In the genomic region with DNA sequence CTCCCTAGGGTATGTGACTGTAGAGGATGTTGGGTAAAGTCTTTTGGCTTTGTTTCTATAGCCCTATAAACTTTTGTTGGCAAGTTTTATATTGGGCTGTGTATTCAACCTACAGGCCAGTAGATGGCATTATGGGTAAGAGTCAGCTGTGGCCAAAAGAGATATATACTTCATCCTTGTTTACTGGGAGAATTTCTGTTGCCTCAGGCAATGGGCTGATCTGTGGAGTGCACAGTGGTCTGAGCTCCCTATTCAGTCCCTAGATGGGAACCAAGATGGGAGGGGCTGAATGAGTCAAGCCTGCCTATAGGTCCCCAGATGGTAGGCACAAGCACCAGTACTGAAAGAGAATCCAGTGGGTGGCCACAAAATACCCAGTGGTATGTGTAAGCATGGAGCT, we compare ENCODE assay signal across 11 cellular contexts.
DNase-seq lines count a peak whose midpoint lies in the region; ATAC-seq, FAIRE-seq and TF ChIP-seq lines count a peak whose summit lies in the region.
"Had no signal": no experiment of that assay in that cellular context is flagged by ENCODE, and none has a peak within 500 bp of the region (broad histone marks: within the 10 kb centered on the region; RNA-seq: fewer than 3 reads in every experiment).

No MANE protein-coding gene starts in this region.

- TF ChIP-seq POLR2A in H54 (IDR thresholded peaks at IDR 0.05; ENCODE audit: low read depth, low read length) = no peak

- no peaks in the 10 kb centered on the region for H3K4me1 Mint-ChIP-seq in neural crest cell
- H3K4me1 Mint-ChIP-seq: activated CD8-positive, alpha-beta memory T cell treated with anti-CD3 and anti-CD28 coated beads, Interleukin-2, amount 10 ng/mL, durations not matched to agents 7 days and 5 days had no signal

- peaks cover 17% of the 10 kb centered on the region for H3K9me3 Mint-ChIP-seq in neural crest cell

- H3K79me2 ChIP-seq in mammary epithelial cell (ENCODE audit: insufficient read depth, low read length) = no peaks in the 10 kb centered on the region

- dilution Hi-C loops in mammary epithelial cell (cut with HindIII; ENCODE audit: low sequenced_read_pairs) = no loop called here

- TF ChIP-seq CTCF in mammary epithelial cell (conservative IDR thresholded peaks at IDR 0.05 in 1 of 2, IDR thresholded peaks at IDR 0.05 in 1 of 2; ENCODE audit: extremely low read depth in 1 of 2, insufficient read depth in 1 of 2, low read depth in 1 of 2, low read length in 2 of 2) (peak in 1 of 2 donors; percentile 42), neural crest cell (conservative IDR thresholded peaks at IDR 0.05) (peak; percentile 49), upper lobe of right lung (IDR thresholded peaks at IDR 0.05) (no peak)

- H3K4me2 ChIP-seq in mammary epithelial cell (ENCODE audit: insufficient read depth, low read depth, low read length) = no peak overlapping the region

- H3K9me3 ChIP-seq in mammary epithelial cell (replicated peaks; ENCODE audit: insufficient read depth, low read length) (no peaks in the 10 kb centered on the region), upper lobe of right lung (no peaks in the 10 kb centered on the region)
- H3K9me3 ChIP-seq: vagina had no signal

- H4K20me1 ChIP-seq in mammary epithelial cell (ENCODE audit: insufficient read depth, low read length) = no peaks in the 10 kb centered on the region

- H3K4me3 Mint-ChIP-seq in neural crest cell = no peak overlapping the region
- H3K4me3 Mint-ChIP-seq: activated CD8-positive, alpha-beta memory T cell treated with anti-CD3 and anti-CD28 coated beads, Interleukin-2, amount 10 ng/mL, durations not matched to agents 7 days and 5 days had no signal

- intact Hi-C loops in mammary epithelial cell (cut with micrococcal nuclease) (no loop called here), upper lobe of right lung (cut with DNase I) (no loop called here)

- no peak overlapping the region for H3K9ac ChIP-seq in mammary epithelial cell (ENCODE audit: insufficient read depth, low read length)

- H2AFZ ChIP-seq in mammary epithelial cell (ENCODE audit: low read depth, low read length) = no peak overlapping the region

- in situ Hi-C loops in mammary epithelial cell (cut with MboI; ENCODE audit: low sequenced_read_pairs in 2 of 2) = no loop called here

- H3K36me3 ChIP-seq in mammary epithelial cell (ENCODE audit: insufficient read depth, low read length) (no peaks in the 10 kb centered on the region), upper lobe of right lung (no peaks in the 10 kb centered on the region)
- H3K36me3 ChIP-seq: vagina had no signal

- H3K4me1 ChIP-seq in mammary epithelial cell (ENCODE audit: insufficient read depth, low read length) = no peaks in the 10 kb centered on the region
- H3K4me1 ChIP-seq in upper lobe of right lung = no peaks in the 10 kb centered on the region
- H3K4me1 ChIP-seq: vagina had no signal

- FAIRE-seq in H54 (lab: Jason Lieb, UNC) = no peak

- DNase-seq in NCI-H1417 (lab: John Stamatoyannopoulos, UW) (peak in 2 of 3 experiments; percentile 10 to 56), NCI-H1417 treated with DMSO at 0.1 percent for 48 hours (lab: John Stamatoyannopoulos, UW) (no peak), NCI-H69 (lab: John Stamatoyannopoulos, UW) (peak; percentile 69), mammary epithelial cell (peak; percentile 7), neural crest cell (ENCODE audit: low read depth, low spot score) (no peak), upper lobe of right lung (no peak), H54 (ENCODE audit: insufficient read length, low spot score) (no peak)
- DNase-seq: activated CD8-positive, alpha-beta memory T cell treated with anti-CD3 and anti-CD28 coated beads, Interleukin-2, amount 10 ng/mL, durations not matched to agents 7 days and 5 days; SIG-M5 had no signal

- H3K27ac Mint-ChIP-seq in neural crest cell (ENCODE audit: unreplicated experiment) = no peak overlapping the region
- H3K27ac Mint-ChIP-seq: activated CD8-positive, alpha-beta memory T cell treated with anti-CD3 and anti-CD28 coated beads, Interleukin-2, amount 10 ng/mL, durations not matched to agents 7 days and 5 days had no signal

- no peak overlapping the region for H3K27ac ChIP-seq in mammary epithelial cell (ENCODE audit: insufficient read depth, low read depth, low read length)
- H3K27ac ChIP-seq in upper lobe of right lung = no peak overlapping the region
- H3K27ac ChIP-seq: vagina had no signal

- peaks cover 2% of the 10 kb centered on the region for H3K36me3 Mint-ChIP-seq in neural crest cell (ENCODE audit: low read depth)
- H3K36me3 Mint-ChIP-seq: activated CD8-positive, alpha-beta memory T cell treated with anti-CD3 and anti-CD28 coated beads, Interleukin-2, amount 10 ng/mL, durations not matched to agents 7 days and 5 days had no signal

- H3K4me3 ChIP-seq in mammary epithelial cell (replicated peaks in 1 of 3; ENCODE audit: insufficient read depth in 1 of 3, low read depth in 2 of 3, low read length in 3 of 3) (no peak overlapping the region), upper lobe of right lung (no peak overlapping the region)
- H3K4me3 ChIP-seq: vagina had no signal

- ATAC-seq in upper lobe of right lung (no peak), GM21360 (IDR thresholded peaks at IDR 0.05; ENCODE audit: unreplicated experiment) (no peak)
- ATAC-seq: activated CD8-positive, alpha-beta memory T cell treated with anti-CD3 and anti-CD28 coated beads, Interleukin-2, amount 10 ng/mL, durations not matched to agents 7 days and 5 days had no signal

- no peaks in the 10 kb centered on the region for H3K27me3 Mint-ChIP-seq in neural crest cell (ENCODE audit: low read depth)
- H3K27me3 Mint-ChIP-seq: activated CD8-positive, alpha-beta memory T cell treated with anti-CD3 and anti-CD28 coated beads, Interleukin-2, amount 10 ng/mL, durations not matched to agents 7 days and 5 days had no signal

- CTCF ChIA-PET in mammary epithelial cell (lab: Charles Lee; ENCODE audit: low non-redundant PET) = no interaction called here

- H3K27me3 ChIP-seq in mammary epithelial cell (ENCODE audit: insufficient read depth, low read length) (no peaks in the 10 kb centered on the region), upper lobe of right lung (no peaks in the 10 kb centered on the region)
- H3K27me3 ChIP-seq: vagina had no signal

- BruUV-seq in mammary epithelial cell (replicated peaks; lab: Mats Ljungman, UMichigan) = no TSS peak

Comparison
In these comparisons a context has a peak if more than half of its experiments do, and no peak if none do; other contexts are left out.
1. DNase-seq: peak in NCI-H1417 (2 of 3), NCI-H69 (single experiment) and mammary epithelial cell (single experiment); none in NCI-H1417 treated with DMSO at 0.1 percent for 48 hours (single experiment), neural crest cell (single experiment), upper lobe of right lung (single experiment) and H54 (single experiment).